In the genomic region with DNA sequence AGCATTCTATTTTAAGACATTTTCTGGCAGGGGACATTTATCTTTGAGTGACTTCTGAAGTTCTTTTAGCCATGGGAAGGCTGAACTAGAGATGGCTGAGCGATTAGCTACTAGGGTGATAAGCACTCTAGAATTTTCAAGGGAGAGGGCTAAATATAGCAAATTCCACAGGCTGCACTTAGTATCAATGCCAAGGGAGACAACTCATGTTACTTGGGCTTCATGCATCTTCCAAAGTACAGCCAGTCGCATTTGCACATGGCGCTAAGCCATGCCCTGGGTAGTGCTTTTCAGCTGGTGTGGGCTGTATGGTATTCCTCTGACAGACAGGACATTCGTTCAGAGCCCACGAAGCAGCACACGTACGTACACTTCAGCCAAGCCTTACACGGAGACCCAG, we compare ENCODE assay signal across 27 cellular contexts.
"Had no signal": no experiment of that assay in that cellular context is flagged by ENCODE, and none has a peak within 500 bp of the region (broad histone marks: within the 10 kb centered on the region; RNA-seq: fewer than 3 reads in every experiment).

No MANE protein-coding gene starts in this region.

- DNase-seq: heart right ventricle; kidney glomerular epithelial cell; left colon; left lung; lower lobe of right lung; mammary epithelial cell; mesenchymal stem cell; naive B cell; natural killer cell; nephron progenitor cell; ovary; retina; right cardiac atrium; stimulated activated CD4-positive, alpha-beta T cell treated with anti-CD3 and anti-CD28 coated beads, Interleukin-1b, Interleukin-23, amount 100 ng/mL, for 48 hours; stimulated activated CD4-positive, alpha-beta T cell treated with anti-CD3 and anti-CD28 coated beads, Interleukin-2, amount 100 ng/mL, for 48 hours; stimulated activated CD4-positive, alpha-beta T cell treated with anti-CD3 and anti-CD28 coated beads, Interleukin-4, amount 100 ng/mL, for 4 hours; stimulated activated CD8-positive, alpha-beta memory T cell treated with anti-CD3 and anti-CD28 coated beads, Interleukin-4, amount 100 ng/mL, for 48 hours; stimulated activated naive CD4-positive, alpha-beta T cell treated with Interleukin-2 at 50 U/mL for 16 hours; stimulated activated naive CD8-positive, alpha-beta T cell treated with anti-CD3 and anti-CD28 coated beads, Interleukin-15, amount 100 ng/mL, for 72 hours; substantia nigra; upper lobe of left lung had no signal

- H3K4me3 ChIP-seq: heart right ventricle, hepatocyte, left lung, lower lobe of right lung, ovary, smooth muscle cell, tibial nerve, upper lobe of left lung, vagina had no signal

- H3K9me3 ChIP-seq: heart right ventricle, left lung, lower lobe of right lung, ovary, tibial nerve, upper lobe of left lung, vagina had no signal

- ATAC-seq: heart right ventricle; left colon; left lung; lower lobe of right lung; natural killer cell; right cardiac atrium; sciatic nerve; stimulated activated memory B cell treated with anti-CD40 and anti-IgM and Interleukin-4, amounts not matched to agents 10 μg/mL and 1 μg/mL and 100 μg/mL, for 72 hours; stimulated activated naive CD8-positive, alpha-beta T cell treated with anti-CD3 and anti-CD28 coated beads, Interleukin-15, amount 100 ng/mL, for 72 hours had no signal

- H3K27me3 ChIP-seq: hepatocyte, left lung, ovary, tibial nerve, upper lobe of left lung, vagina had no signal

- H3K4me1 ChIP-seq: heart right ventricle, left lung, lower lobe of right lung, tibial nerve, upper lobe of left lung, vagina had no signal

- H3K36me3 ChIP-seq: heart right ventricle, left lung, lower lobe of right lung, ovary, tibial nerve, upper lobe of left lung, vagina had no signal

- H3K27ac ChIP-seq: heart right ventricle, hepatocyte, left lung, lower lobe of right lung, ovary, tibial nerve, upper lobe of left lung, vagina had no signal
